ENCODE assay signal across 13 cellular contexts in genomic region chr9:83934569-83935275, GRCh38. TPM values are rescaled to one million over a fixed set of nuclear protein-coding genes. Genes with fewer than 3 reads are reported as not detected.
DNase-seq lines count a peak whose midpoint lies in the region; ATAC-seq, FAIRE-seq and TF ChIP-seq lines count a peak whose summit lies in the region.
"Had no signal": no experiment of that assay in that cellular context is flagged by ENCODE, and none has a peak within 500 bp of the region (broad histone marks: within the 10 kb centered on the region; RNA-seq: fewer than 3 reads in every experiment).

No MANE protein-coding gene starts in this region.

- TF ChIP-seq CTCF in bronchial epithelial cell (IDR thresholded peaks at IDR 0.05; ENCODE audit: insufficient read depth, low read length, severe bottlenecking) = no peak
- TF ChIP-seq CTCF in neural progenitor cell (IDR thresholded peaks at IDR 0.05) = no peak
- no peak for TF ChIP-seq CTCF in dorsolateral prefrontal cortex (IDR thresholded peaks at IDR 0.05 in 54 of 56, conservative IDR thresholded peaks at IDR 0.05 in 2 of 56; ENCODE audit: low read depth in 1 of 56, partially characterized antibody in 56 of 56)

- no peaks in the 10 kb centered on the region for H3K79me2 ChIP-seq in neural progenitor cell (ENCODE audit: low read depth)

- no peak overlapping the region for H3K9ac ChIP-seq in neural progenitor cell

- no peaks in the 10 kb centered on the region for H3K9me3 Mint-ChIP-seq in neural progenitor cell
- H3K9me3 Mint-ChIP-seq: IgD-negative memory B cell had no signal

- no peak overlapping the region for H3K4me3 Mint-ChIP-seq in neural progenitor cell
- H3K4me3 Mint-ChIP-seq: activated naive CD8-positive, alpha-beta T cell; IgD-negative memory B cell had no signal

- H3K36me3 ChIP-seq in bronchial epithelial cell (ENCODE audit: control insufficient read depth, insufficient read depth, low read length) = no peaks in the 10 kb centered on the region
- no peaks in the 10 kb centered on the region for H3K36me3 ChIP-seq in neural progenitor cell

- intact Hi-C loops in dorsolateral prefrontal cortex (cut with DNase I) = no loop called here

- H3F3A ChIP-seq in neural progenitor cell (ENCODE audit: low read depth) = peaks cover 21% of the 10 kb centered on the region

- no peaks in the 10 kb centered on the region for H4K20me1 ChIP-seq in neural progenitor cell (ENCODE audit: low read depth)

- no peak overlapping the region for H3K27ac ChIP-seq in neural progenitor cell
- no peak overlapping the region for H3K27ac ChIP-seq in dorsolateral prefrontal cortex

- H3K4me3 ChIP-seq in bronchial epithelial cell (ENCODE audit: low read depth, low read length) (no peak overlapping the region), neural progenitor cell (no peak overlapping the region), dorsolateral prefrontal cortex (no peak overlapping the region)

- peak; percentile 60 for DNase-seq in EH (ENCODE audit: low read depth)
- DNase-seq in MV-4-11 (lab: John Stamatoyannopoulos, UW) = peak; percentile 57
- DNase-seq in bronchial epithelial cell (ENCODE audit: low read depth) = peak; percentile 94
- no peak for DNase-seq in neural progenitor cell (ENCODE audit: low spot score)
- DNase-seq in dorsolateral prefrontal cortex = no peak
- DNase-seq in foreskin melanocyte = no peak
- DNase-seq in SHP77 treated with DMSO at 0.1 percent for 48 hours (lab: John Stamatoyannopoulos, UW) = no peak
- DNase-seq: activated CD4-positive, alpha-beta T cell treated with anti-CD3 and anti-CD28 coated beads for 4 hours; stimulated activated CD4-positive, alpha-beta T cell treated with anti-CD3 and anti-CD28 coated beads, Interleukin-15, amount 100 ng/mL, for 24 hours; stimulated activated naive CD8-positive, alpha-beta T cell treated with anti-CD3 and anti-CD28 coated beads, Interleukin-15, Interleukin-2, amounts not matched to agents 100 U/mL and 50 U/mL, for 24 hours had no signal

- H3K4me1 ChIP-seq in neural progenitor cell = peaks cover 23% of the 10 kb centered on the region

- no peak for ATAC-seq in HG02938 (IDR thresholded peaks at IDR 0.05; ENCODE audit: unreplicated experiment)
- ATAC-seq: stimulated activated naive CD8-positive, alpha-beta T cell treated with anti-CD3 and anti-CD28 coated beads, Interleukin-15, Interleukin-2, amounts not matched to agents 100 U/mL and 50 U/mL, for 24 hours had no signal

- peaks cover 6% of the 10 kb centered on the region for H3K27me3 Mint-ChIP-seq in neural progenitor cell (ENCODE audit: insufficient read depth, low read depth)
- H3K27me3 Mint-ChIP-seq: activated naive CD8-positive, alpha-beta T cell; IgD-negative memory B cell had no signal

- no peak overlapping the region for H3K27ac Mint-ChIP-seq in neural progenitor cell
- H3K27ac Mint-ChIP-seq: activated naive CD8-positive, alpha-beta T cell had no signal

- no peaks in the 10 kb centered on the region for H3K9me3 ChIP-seq in neural progenitor cell (ENCODE audit: low read depth)

- no peak overlapping the region for H2AFZ ChIP-seq in neural progenitor cell (replicated peaks)

- H3K4me1 Mint-ChIP-seq in neural progenitor cell = peaks cover 10% of the 10 kb centered on the region
- H3K4me1 Mint-ChIP-seq: IgD-negative memory B cell had no signal

- no peak for FAIRE-seq in bronchial epithelial cell (lab: Jason Lieb, UNC)

- peak overlapping the region; percentile 61 for H3K4me2 ChIP-seq in neural progenitor cell

- H3K36me3 Mint-ChIP-seq in neural progenitor cell = no peaks in the 10 kb centered on the region
- H3K36me3 Mint-ChIP-seq: activated naive CD8-positive, alpha-beta T cell had no signal

- H3K27me3 ChIP-seq in bronchial epithelial cell (ENCODE audit: control insufficient read depth, insufficient read depth, low read length) (no peaks in the 10 kb centered on the region), neural progenitor cell (no peaks in the 10 kb centered on the region), dorsolateral prefrontal cortex (no peaks in the 10 kb centered on the region)

RNA-seq across cellular contexts. Expression of gene KIF27, which starts 13.5 kb away (rescaled TPM):
- total RNA-seq in bronchial epithelial cell (5.0 and 5.5 TPM in 2 replicates), neural progenitor cell (ENCODE audit: low replicate concordance) (13.0 and 16.4 TPM in 2 replicates), dorsolateral prefrontal cortex (10 to 100 TPM in 111 of 120 experiments, 1 to 10 TPM in 9; 6.9 to 17.8 (median 12.2) TPM)

RNA-seq across cellular contexts. Expression of gene HNRNPK, which starts 45.3 kb away (rescaled TPM):
- total RNA-seq in bronchial epithelial cell (485 and 531 TPM in 2 replicates), neural progenitor cell (ENCODE audit: low replicate concordance) (1,112 and 1,406 TPM in 2 replicates), dorsolateral prefrontal cortex (100 to 1,000 TPM; 193 to 445 (median 361) TPM)

RNA-seq across cellular contexts. Expression of gene RMI1, which starts 45.9 kb away (rescaled TPM):
- total RNA-seq in bronchial epithelial cell (3.7 and 4.7 TPM in 2 replicates), neural progenitor cell (ENCODE audit: low replicate concordance) (22.9 and 35.7 TPM in 2 replicates), dorsolateral prefrontal cortex (10 to 100 TPM in 36 of 120 experiments, 1 to 10 TPM in 84; 5.5 to 13.7 (median 9.1) TPM)

Comparison
In these comparisons a context has a peak if more than half of its experiments do, and no peak if none do; other contexts are left out.
1. DNase-seq: peak in EH (single experiment), MV-4-11 (single experiment) and bronchial epithelial cell (single experiment); none in neural progenitor cell (single experiment), dorsolateral prefrontal cortex (0 of 10), foreskin melanocyte (single experiment) and SHP77 treated with DMSO at 0.1 percent for 48 hours (single experiment).